In the genomic region with DNA sequence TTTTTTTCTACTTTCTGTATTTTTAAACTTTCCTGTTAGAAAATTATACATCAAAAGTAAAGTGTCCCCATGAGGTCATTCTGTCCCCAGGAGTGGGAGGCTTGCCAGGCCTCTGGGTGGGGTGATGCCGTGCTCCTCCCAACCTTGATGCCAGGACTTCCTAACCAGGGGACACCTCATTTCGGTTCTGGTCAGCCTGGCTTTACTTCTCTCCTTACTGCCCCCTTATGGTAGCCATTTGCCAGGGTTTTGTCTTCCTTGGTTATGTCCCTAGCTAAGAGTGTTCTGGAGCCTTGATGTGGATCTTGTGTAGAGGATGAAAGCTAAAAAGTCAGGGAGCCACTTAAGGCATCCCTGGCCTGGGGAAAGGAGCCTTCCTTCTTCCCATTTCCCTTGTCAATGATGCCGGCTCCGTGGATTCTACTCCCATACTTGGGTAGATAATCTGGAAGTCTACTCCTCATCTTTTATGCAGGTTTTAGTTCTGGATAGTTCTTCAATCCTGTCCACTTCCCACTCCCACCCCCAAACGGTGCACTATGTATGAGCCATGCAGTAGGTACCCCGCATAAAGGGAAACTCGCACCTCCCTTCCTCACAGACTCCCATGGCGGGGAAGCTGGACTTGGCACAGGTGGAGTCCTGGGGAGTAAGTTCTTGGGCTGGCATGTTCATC, we compare ENCODE assay signal across 8 cellular contexts.
DNase-seq lines count a peak whose midpoint lies in the region; ATAC-seq and TF ChIP-seq lines count a peak whose summit lies in the region.

No MANE protein-coding gene starts in this region.

- TF ChIP-seq CTCF in AG09319 (IDR thresholded peaks at IDR 0.05; ENCODE audit: low read depth, low read length) (peak; percentile 71), GM12875 (IDR thresholded peaks at IDR 0.05; ENCODE audit: borderline replicate concordance, insufficient read depth, low read depth, low read length) (peak; percentile 56), transverse colon (IDR thresholded peaks at IDR 0.05) (peak; percentile 42 to 55 (median 48))

- TF ChIP-seq EP300 in transverse colon (IDR thresholded peaks at IDR 0.05; ENCODE audit: low read depth), result no peak

- no peak overlapping the region for H3K4me3 ChIP-seq in GM12875 (ENCODE audit: low read depth, low read length)
- no peak overlapping the region for H3K4me3 ChIP-seq in transverse colon

- intact Hi-C loops in transverse colon (cut with DNase I; ENCODE audit: low total_unique reads), result no loop called here

- no peaks in the 10 kb centered on the region for H3K4me1 ChIP-seq in transverse colon

- no peak overlapping the region for H3K27ac ChIP-seq in transverse colon

- H3K9me3 ChIP-seq in transverse colon, result no peaks in the 10 kb centered on the region

- no peaks in the 10 kb centered on the region for H3K27me3 ChIP-seq in transverse colon

- TF ChIP-seq POLR2A in transverse colon (IDR thresholded peaks at IDR 0.05), result no peak

- ATAC-seq in HG02763 (IDR thresholded peaks at IDR 0.05; ENCODE audit: unreplicated experiment), result no peak

- in situ Hi-C loops in transverse colon (cut with MboI; ENCODE audit: low pct_ligation_motif_present in 1 of 4, low pct_unique_long_range_greater_than_20kb in 1 of 4, low sequenced_read_pairs in 3 of 4), result loop anchor here in 2 of 4 donors (25.0 kb wide), 1 partner anchor 279 kb away; no protein-coding TSS in a partner anchor

- H3K36me3 ChIP-seq in transverse colon, result no peaks in the 10 kb centered on the region

- WGBS in transverse colon (ENCODE audit: low coverage in 1 of 2), 2 donors, result 42 to 52% methylated on average over 3 to 8 of the region's 8 CpGs

- DNase-seq in AG09319 (ENCODE audit: extremely low read depth, low read depth), result peak; percentile 22
- peak; percentile 19 for DNase-seq in NOMO-1 treated with DMSO at 0.1 percent for 48 hours (lab: John Stamatoyannopoulos, UW; ENCODE audit: unreplicated experiment)
- peak; percentile 64 for DNase-seq in cerebellum (ENCODE audit: low spot score)
- DNase-seq in left kidney (ENCODE audit: low read depth, low spot score), result peak; percentile 77
- DNase-seq in transverse colon, result peak; percentile 41
- DNase-seq in activated naive CD4-positive, alpha-beta T cell (lab: John Stamatoyannopoulos, UW), result no peak

Comparison
In these comparisons a context has a peak if more than half of its experiments do, and no peak if none do; other contexts are left out.
1. DNase-seq: peak in AG09319 (single experiment), NOMO-1 treated with DMSO at 0.1 percent for 48 hours (single experiment), cerebellum (single experiment), left kidney (single experiment) and transverse colon (single experiment); none in activated naive CD4-positive, alpha-beta T cell (0 of 4).
2. Peak in every context shown above with its lines, with median percentiles within 50 percentile points of each other: CTCF ChIP-seq.